In the genomic region with DNA sequence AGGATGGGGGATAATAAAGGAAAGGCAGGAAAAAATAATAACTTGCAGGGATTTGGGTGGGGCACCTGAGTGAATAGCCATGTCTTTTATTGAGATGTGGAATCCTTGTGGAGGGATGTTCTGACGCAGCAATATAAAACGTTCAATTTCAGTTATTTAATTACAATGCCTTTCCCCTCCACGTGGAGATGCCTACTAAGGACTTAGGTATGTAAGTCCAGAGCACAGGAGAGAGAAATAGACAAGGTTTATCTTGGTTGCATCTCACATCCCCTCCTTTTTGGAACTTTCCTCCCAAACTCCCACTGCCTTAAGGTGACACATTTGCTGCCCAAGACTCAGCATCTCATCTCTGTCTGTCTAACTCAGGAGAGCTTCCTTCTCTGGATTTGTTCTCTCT, we compare ENCODE assay signal across 1 cellular context.
TF ChIP-seq lines count a peak whose summit lies in the region.

No MANE protein-coding gene starts in this region.

TF ChIP-seq in HCT116, 20 proteins besides CTCF, POLR2A, EP300 and RAD21:
- TF ChIP-seq EZH2 (IDR thresholded peaks at IDR 0.05) (no peak), POLR2AphosphoS5 (IDR thresholded peaks at IDR 0.05; ENCODE audit: low read depth, low read length) (no peak), YY1 (IDR thresholded peaks at IDR 0.05; ENCODE audit: extremely low read depth, insufficient replicate concordance, low read depth, low read length) (no peak), SP1 (IDR thresholded peaks at IDR 0.05; ENCODE audit: low read depth) (no peak), EZH2phosphoT487 (IDR thresholded peaks at IDR 0.05; ENCODE audit: borderline replicate concordance) (no peak), ZFX (IDR thresholded peaks at IDR 0.05) (no peak), SIN3A (IDR thresholded peaks at IDR 0.05; ENCODE audit: low read depth) (no peak), FOSL1 (IDR thresholded peaks at IDR 0.05; ENCODE audit: low read depth) (no peak), ZBTB33 (IDR thresholded peaks at IDR 0.05; ENCODE audit: extremely low read depth, insufficient replicate concordance, low read length) (no peak), TCF7L2 (IDR thresholded peaks at IDR 0.05; ENCODE audit: borderline replicate concordance, extremely low read depth, insufficient read depth, insufficient read length) (no peak), ELF1 (IDR thresholded peaks at IDR 0.05; ENCODE audit: borderline replicate concordance, low read depth) (no peak), EGR1 (IDR thresholded peaks at IDR 0.05; ENCODE audit: low read depth) (no peak), JUND (IDR thresholded peaks at IDR 0.05) (no peak), SRF (IDR thresholded peaks at IDR 0.05; ENCODE audit: low read depth) (no peak), CEBPB (IDR thresholded peaks at IDR 0.05; ENCODE audit: low read depth) (no peak), CBX3 (IDR thresholded peaks at IDR 0.05; ENCODE audit: low read depth) (no peak), ZNF274 (IDR thresholded peaks at IDR 0.05; ENCODE audit: low read depth, low read length) (no peak)
- TF ChIP-seq, protein P1, sequence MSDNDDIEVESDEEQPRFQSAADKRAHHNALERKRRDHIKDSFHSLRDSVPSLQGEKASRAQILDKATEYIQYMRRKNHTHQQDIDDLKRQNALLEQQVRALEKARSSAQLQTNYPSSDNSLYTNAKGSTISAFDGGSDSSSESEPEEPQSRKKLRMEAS (IDR thresholded peaks at IDR 0.05): no peak
- TF ChIP-seq, protein P2, sequence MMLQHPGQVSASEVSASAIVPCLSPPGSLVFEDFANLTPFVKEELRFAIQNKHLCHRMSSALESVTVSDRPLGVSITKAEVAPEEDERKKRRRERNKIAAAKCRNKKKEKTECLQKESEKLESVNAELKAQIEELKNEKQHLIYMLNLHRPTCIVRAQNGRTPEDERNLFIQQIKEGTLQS (IDR thresholded peaks at IDR 0.05): no peak
- TF ChIP-seq, protein P3, sequence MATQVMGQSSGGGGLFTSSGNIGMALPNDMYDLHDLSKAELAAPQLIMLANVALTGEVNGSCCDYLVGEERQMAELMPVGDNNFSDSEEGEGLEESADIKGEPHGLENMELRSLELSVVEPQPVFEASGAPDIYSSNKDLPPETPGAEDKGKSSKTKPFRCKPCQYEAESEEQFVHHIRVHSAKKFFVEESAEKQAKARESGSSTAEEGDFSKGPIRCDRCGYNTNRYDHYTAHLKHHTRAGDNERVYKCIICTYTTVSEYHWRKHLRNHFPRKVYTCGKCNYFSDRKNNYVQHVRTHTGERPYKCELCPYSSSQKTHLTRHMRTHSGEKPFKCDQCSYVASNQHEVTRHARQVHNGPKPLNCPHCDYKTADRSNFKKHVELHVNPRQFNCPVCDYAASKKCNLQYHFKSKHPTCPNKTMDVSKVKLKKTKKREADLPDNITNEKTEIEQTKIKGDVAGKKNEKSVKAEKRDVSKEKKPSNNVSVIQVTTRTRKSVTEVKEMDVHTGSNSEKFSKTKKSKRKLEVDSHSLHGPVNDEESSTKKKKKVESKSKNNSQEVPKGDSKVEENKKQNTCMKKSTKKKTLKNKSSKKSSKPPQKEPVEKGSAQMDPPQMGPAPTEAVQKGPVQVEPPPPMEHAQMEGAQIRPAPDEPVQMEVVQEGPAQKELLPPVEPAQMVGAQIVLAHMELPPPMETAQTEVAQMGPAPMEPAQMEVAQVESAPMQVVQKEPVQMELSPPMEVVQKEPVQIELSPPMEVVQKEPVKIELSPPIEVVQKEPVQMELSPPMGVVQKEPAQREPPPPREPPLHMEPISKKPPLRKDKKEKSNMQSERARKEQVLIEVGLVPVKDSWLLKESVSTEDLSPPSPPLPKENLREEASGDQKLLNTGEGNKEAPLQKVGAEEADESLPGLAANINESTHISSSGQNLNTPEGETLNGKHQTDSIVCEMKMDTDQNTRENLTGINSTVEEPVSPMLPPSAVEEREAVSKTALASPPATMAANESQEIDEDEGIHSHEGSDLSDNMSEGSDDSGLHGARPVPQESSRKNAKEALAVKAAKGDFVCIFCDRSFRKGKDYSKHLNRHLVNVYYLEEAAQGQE (IDR thresholded peaks at IDR 0.05; ENCODE audit: low read depth): no peak
TF ChIP-seq in HCT116: peak in this region for 0.
